ENCODE assay signal across 20 cellular contexts in genomic region chr2:564471-565181, GRCh38.
"Had no signal": no experiment of that assay in that cellular context is flagged by ENCODE, and none has a peak within 500 bp of the region (broad histone marks: within the 10 kb centered on the region; RNA-seq: fewer than 3 reads in every experiment).

No MANE protein-coding gene starts in this region.

- H3K9me3 Mint-ChIP-seq: immature natural killer cell, memory B cell, mesothelial cell of epicardium had no signal

- ATAC-seq: foreskin keratinocyte, gastroesophageal sphincter, heart left ventricle, left colon, left lobe of liver, mucosa of descending colon had no signal

- H3K27ac Mint-ChIP-seq: immature natural killer cell, memory B cell, mesothelial cell of epicardium had no signal

- H3K4me3 Mint-ChIP-seq: immature natural killer cell, memory B cell, mesothelial cell of epicardium had no signal

- H3K4me1 Mint-ChIP-seq: memory B cell had no signal

- DNase-seq: dermis blood vessel endothelial cell; dorsolateral prefrontal cortex; effector CD4-positive, alpha-beta T cell; effector memory CD4-positive, alpha-beta T cell; foreskin keratinocyte; hypothalamus; immature natural killer cell; islet precursor cell; kidney; kidney glomerular epithelial cell; left colon; left ventricle myocardium inferior; mammary epithelial cell; mesendoderm; mucosa of descending colon had no signal
